ENCODE assay signal across 19 cellular contexts in genomic region chr3:59108091-59108815, GRCh38. TPM values are rescaled to one million over a fixed set of nuclear protein-coding genes. Genes with fewer than 3 reads are reported as not detected.
DNase-seq lines count a peak whose midpoint lies in the region; ATAC-seq and TF ChIP-seq lines count a peak whose summit lies in the region.
"Had no signal": no experiment of that assay in that cellular context is flagged by ENCODE, and none has a peak within 500 bp of the region (broad histone marks: within the 10 kb centered on the region; RNA-seq: fewer than 3 reads in every experiment).

No MANE protein-coding gene starts in this region.

- H3K4me1 ChIP-seq in mammary epithelial cell (ENCODE audit: insufficient read depth, low read length) (peaks cover 6% of the 10 kb centered on the region), breast epithelium (no peaks in the 10 kb centered on the region), psoas muscle (no peaks in the 10 kb centered on the region)
- H3K4me1 ChIP-seq: body of pancreas, SJSA1 had no signal

- no peak overlapping the region for H3K9ac ChIP-seq in mammary epithelial cell (ENCODE audit: insufficient read depth, low read length)
- H3K9ac ChIP-seq: KMS-11 had no signal

- H3K27ac ChIP-seq in mammary epithelial cell (ENCODE audit: insufficient read depth, low read depth, low read length), result no peak overlapping the region
- no peak overlapping the region for H3K27ac ChIP-seq in breast epithelium
- no peak overlapping the region for H3K27ac ChIP-seq in psoas muscle
- H3K27ac ChIP-seq: body of pancreas, KMS-11, SJSA1 had no signal

- DNase-seq in mammary epithelial cell (peak; percentile 32), breast epithelium (ENCODE audit: low spot score in 2 of 2) (no peak), SK-MEL-5 (ENCODE audit: low read depth, low spot score) (peak; percentile 13), fibroblast of villous mesenchyme (ENCODE audit: low read depth) (peak; percentile 18), NCI-H1105 treated with DMSO at 0.1 percent for 48 hours (lab: John Stamatoyannopoulos, UW) (no peak), psoas muscle (no peak)
- DNase-seq: activated B cell treated with CpG ODN at 0.5 μM for 24 hours; activated CD8-positive, alpha-beta memory T cell treated with anti-CD3 and anti-CD28 coated beads, Interleukin-2, amount 50 U/mL, for 4 hours; activated naive CD4-positive, alpha-beta T cell treated with anti-CD3 and anti-CD28 coated beads for 36 hours; body of pancreas; effector CD4-positive, alpha-beta T cell; NCI-H187; NCI-H526; occipital lobe; stimulated activated naive B cell treated with anti-CD40 and anti-IgM and Interleukin-4, amounts not matched to agents 10 μg/mL and 1 μg/mL and 100 μg/mL, for 72 hours had no signal

- H3K36me3 ChIP-seq in mammary epithelial cell (ENCODE audit: insufficient read depth, low read length), result no peaks in the 10 kb centered on the region
- no peaks in the 10 kb centered on the region for H3K36me3 ChIP-seq in breast epithelium
- H3K36me3 ChIP-seq in psoas muscle (ENCODE audit: insufficient read depth in 1 of 2, low read depth in 1 of 2), result no peaks in the 10 kb centered on the region
- H3K36me3 ChIP-seq: SJSA1 had no signal

- BruUV-seq in mammary epithelial cell (replicated peaks; lab: Mats Ljungman, UMichigan), result no TSS peak

- no peaks in the 10 kb centered on the region for H4K20me1 ChIP-seq in mammary epithelial cell (ENCODE audit: insufficient read depth, low read length)

- TF ChIP-seq CTCF in mammary epithelial cell (conservative IDR thresholded peaks at IDR 0.05 in 1 of 2, IDR thresholded peaks at IDR 0.05 in 1 of 2; ENCODE audit: extremely low read depth in 1 of 2, insufficient read depth in 1 of 2, low read depth in 1 of 2, low read length in 2 of 2) (no peak), breast epithelium (IDR thresholded peaks at IDR 0.05) (no peak), fibroblast of villous mesenchyme (IDR thresholded peaks at IDR 0.05; ENCODE audit: insufficient read depth, low read depth, low read length) (no peak), psoas muscle (IDR thresholded peaks at IDR 0.05) (no peak)

- no peak overlapping the region for H3K4me2 ChIP-seq in mammary epithelial cell (ENCODE audit: insufficient read depth, low read depth, low read length)
- H3K4me2 ChIP-seq: KMS-11 had no signal

- no peaks in the 10 kb centered on the region for H3K79me2 ChIP-seq in mammary epithelial cell (ENCODE audit: insufficient read depth, low read length)

- in situ Hi-C loops in mammary epithelial cell (cut with MboI; ENCODE audit: low sequenced_read_pairs in 2 of 2) (no loop called here), SK-MEL-5 (cut with HindIII; ENCODE audit: low pct_unique_long_range_greater_than_20kb, low sequenced_read_pairs) (no loop called here)

- H3K27me3 ChIP-seq in mammary epithelial cell (ENCODE audit: insufficient read depth, low read length) (no peaks in the 10 kb centered on the region), breast epithelium (no peaks in the 10 kb centered on the region), psoas muscle (ENCODE audit: insufficient read depth in 3 of 3, low read length in 2 of 3) (no peaks in the 10 kb centered on the region)
- H3K27me3 ChIP-seq: body of pancreas, SJSA1 had no signal

- WGBS in mammary epithelial cell (ENCODE audit: low coverage, missing lambda C conversion rate), result 79% methylated on average over 4 of the region's 4 CpGs
- WGBS in psoas muscle, 3 donors, result 53 to 57% (median 56%) methylated on average over 4 of the region's 4 CpGs

- TF ChIP-seq POLR2A in breast epithelium (IDR thresholded peaks at IDR 0.05), result no peak

- no peak for ATAC-seq in HG02938 (IDR thresholded peaks at IDR 0.05; ENCODE audit: unreplicated experiment)
- no peak for ATAC-seq in GM19324 (IDR thresholded peaks at IDR 0.05; ENCODE audit: low FRiP score, unreplicated experiment)
- ATAC-seq in psoas muscle, result no peak
- ATAC-seq: body of pancreas; stimulated activated naive B cell treated with anti-CD40 and anti-IgM and Interleukin-4, amounts not matched to agents 10 μg/mL and 1 μg/mL and 100 μg/mL, for 72 hours had no signal

- H3K9me3 ChIP-seq in mammary epithelial cell (replicated peaks; ENCODE audit: insufficient read depth, low read length) (no peaks in the 10 kb centered on the region), breast epithelium (no peaks in the 10 kb centered on the region), psoas muscle (no peaks in the 10 kb centered on the region)
- H3K9me3 ChIP-seq: body of pancreas, SJSA1 had no signal

- CTCF ChIA-PET in mammary epithelial cell (lab: Charles Lee; ENCODE audit: low non-redundant PET), result no interaction called here

- dilution Hi-C loops in mammary epithelial cell (cut with HindIII; ENCODE audit: low sequenced_read_pairs), result no loop called here

- H2AFZ ChIP-seq in mammary epithelial cell (ENCODE audit: low read depth, low read length), result peak overlapping the region; percentile 55

- H3K4me3 ChIP-seq in mammary epithelial cell (replicated peaks in 1 of 3; ENCODE audit: insufficient read depth in 1 of 3, low read depth in 2 of 3, low read length in 3 of 3) (no peak overlapping the region), breast epithelium (no peak overlapping the region), fibroblast of villous mesenchyme (ENCODE audit: low read depth, low read length) (no peak overlapping the region), psoas muscle (no peak overlapping the region)
- H3K4me3 ChIP-seq: body of pancreas, SJSA1 had no signal

- intact Hi-C loops in mammary epithelial cell (cut with micrococcal nuclease), result no loop called here
- intact Hi-C loops in breast epithelium (cut with DNase I; ENCODE audit: low total_unique reads), result no loop called here
- intact Hi-C loops in psoas muscle (cut with DNase I), result no loop called here

RNA-seq across cellular contexts. Expression of gene CFAP20DC, which starts 58.4 kb away (rescaled TPM):
- 1 to 10 TPM; 3.0 to 9.9 TPM for total RNA-seq in mammary epithelial cell
- 5.9 TPM for polyA plus RNA-seq in mammary epithelial cell
- polyA minus RNA-seq in mammary epithelial cell, result 6.9 TPM
- total RNA-seq in breast epithelium, result 1 to 10 TPM in 2 of 3 donors, under 1 TPM in 1; 0.44 to 3.3 (median 2.4) TPM
- 5.5 and 5.7 TPM in 2 replicates for total RNA-seq in SK-MEL-5 (2014; rRNA removed; shearing (Covaris generic))
- 3.4 TPM in 2 replicates for polyA plus RNA-seq in SK-MEL-5 (2015; cell fraction: cytosol; rRNA removed)
- polyA plus RNA-seq in SK-MEL-5 (2015; cell fraction: nucleus; rRNA removed), result 3.3 and 3.9 TPM in 2 replicates
- total RNA-seq in fibroblast of villous mesenchyme, result 1.3 and 1.7 TPM in 2 replicates
- total RNA-seq in psoas muscle, result not detected
- under 1 TPM; 0.03 TPM for polyA plus RNA-seq in psoas muscle

Comparison
In these comparisons a context has a peak if more than half of its experiments do, and no peak if none do; other contexts are left out.
1. DNase-seq: peak in mammary epithelial cell (single experiment), SK-MEL-5 (single experiment) and fibroblast of villous mesenchyme (single experiment); none in breast epithelium (0 of 2), NCI-H1105 treated with DMSO at 0.1 percent for 48 hours (single experiment) and psoas muscle (0 of 2).